28 cellular contexts compared by ENCODE assay signal in genomic region chr16:47228241-47228640, GRCh38.
"Had no signal": no experiment of that assay in that cellular context is flagged by ENCODE, and none has a peak within 500 bp of the region (broad histone marks: within the 10 kb centered on the region; RNA-seq: fewer than 3 reads in every experiment).

No MANE protein-coding gene starts in this region.

- H2AFZ ChIP-seq: hepatocyte had no signal

- H3K4me1 ChIP-seq: colonic mucosa, esophagus muscularis mucosa, esophagus squamous epithelium, foreskin keratinocyte, gastrocnemius medialis, gastroesophageal sphincter had no signal

- H3K27ac ChIP-seq: colonic mucosa, coronary artery, dorsolateral prefrontal cortex, epithelial cell of prostate, esophagus muscularis mucosa, esophagus squamous epithelium, foreskin keratinocyte, gastrocnemius medialis, gastroesophageal sphincter, heart left ventricle, heart right ventricle, hepatocyte had no signal

- DNase-seq: colonic mucosa; cortex of kidney; dermis blood vessel endothelial cell; dorsolateral prefrontal cortex; effector CD4-positive, alpha-beta T cell; effector CD8-positive, alpha-beta T cell; effector memory CD4-positive, alpha-beta T cell; effector memory CD8-positive, alpha-beta T cell; endodermal cell; erythroblast; esophagus squamous epithelium; foreskin fibroblast; foreskin keratinocyte; foreskin melanocyte; gastrocnemius medialis; glutamatergic neuron; head of caudate nucleus; heart left ventricle; heart right ventricle had no signal

- H3K4me3 ChIP-seq: colonic mucosa, coronary artery, dorsolateral prefrontal cortex, esophagus muscularis mucosa, esophagus squamous epithelium, gastrocnemius medialis, gastroesophageal sphincter, heart left ventricle, heart right ventricle, hepatocyte had no signal

- ATAC-seq: effector memory CD8-positive, alpha-beta T cell; esophagus mucosa; foreskin keratinocyte; gastrocnemius medialis; gastroesophageal sphincter; heart right ventricle had no signal

- H3K79me2 ChIP-seq: hepatocyte had no signal

- H3K27me3 ChIP-seq: colonic mucosa, dorsolateral prefrontal cortex, esophagus muscularis mucosa, esophagus squamous epithelium, foreskin keratinocyte, gastrocnemius medialis, gastroesophageal sphincter, heart left ventricle, heart right ventricle, hepatocyte had no signal

- FAIRE-seq: colon, endometrium, frontal cortex had no signal

- H3K9me3 ChIP-seq: colonic mucosa, esophagus squamous epithelium, gastrocnemius medialis, gastroesophageal sphincter had no signal

- H3K4me2 ChIP-seq: hepatocyte had no signal

- H3K36me3 ChIP-seq: colonic mucosa, gastrocnemius medialis had no signal
